Comparison of ENCODE assay signal across 11 cellular contexts in the genomic region with DNA sequence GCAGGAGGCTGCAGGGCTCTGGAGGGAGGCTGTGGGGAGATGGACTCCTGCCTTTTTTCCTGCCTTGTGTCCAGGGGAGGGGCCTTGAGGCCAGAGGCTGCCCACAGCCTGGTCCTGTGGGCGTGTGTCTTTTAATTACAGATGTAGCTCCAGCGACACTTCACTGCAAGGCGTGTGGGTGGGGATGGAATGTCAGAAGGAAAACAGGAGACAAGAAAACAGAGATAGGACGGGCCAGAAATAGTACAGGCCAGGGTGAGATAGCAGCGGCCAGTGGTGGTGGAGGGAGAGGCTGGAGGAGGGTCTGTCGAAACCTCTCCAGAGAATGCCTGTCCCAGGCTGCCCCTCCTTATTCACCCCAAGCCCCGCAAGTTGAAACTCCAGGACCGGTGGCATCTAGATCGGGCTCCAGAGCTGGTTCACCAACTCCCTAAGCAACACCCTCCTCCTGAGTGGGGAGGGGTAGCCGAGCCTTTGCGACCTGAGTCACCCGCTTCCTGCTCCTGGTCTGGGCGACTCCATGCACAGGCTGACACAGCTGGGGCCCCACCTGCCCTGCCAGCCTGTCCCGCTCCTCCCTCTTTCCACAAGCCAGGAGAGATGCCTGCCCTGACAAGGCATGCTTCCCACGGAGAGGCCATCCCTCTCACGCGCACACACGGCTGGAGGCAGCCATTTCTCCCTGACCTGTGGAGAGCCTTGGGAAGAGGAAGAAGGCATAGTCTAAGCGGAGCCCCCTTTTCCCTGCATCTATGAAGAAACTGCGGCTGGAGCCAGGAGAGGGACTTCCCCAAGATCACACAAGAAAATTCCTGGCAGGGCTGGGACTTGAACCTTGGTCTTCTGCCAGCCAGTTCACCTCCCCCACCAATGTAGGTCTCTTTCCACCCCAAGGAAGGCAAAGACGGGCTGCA. TPM values are rescaled to one million over a fixed set of nuclear protein-coding genes. Genes with fewer than 3 reads are reported as not detected.
A peak's percentile ranks its signal among the peaks of the same experiment; 100 is the strongest.
DNase-seq lines count a peak whose midpoint lies in the region; ATAC-seq, FAIRE-seq and TF ChIP-seq lines count a peak whose summit lies in the region.
"Had no signal": no experiment of that assay in that cellular context is flagged by ENCODE, and none has a peak within 500 bp of the region (broad histone marks: within the 10 kb centered on the region; RNA-seq: fewer than 3 reads in every experiment).

No MANE protein-coding gene starts in this region.

- no peaks in the 10 kb centered on the region for H3K9me3 Mint-ChIP-seq in astrocyte (ENCODE audit: unreplicated experiment)
- no peaks in the 10 kb centered on the region for H3K9me3 Mint-ChIP-seq in naive thymus-derived CD8-positive, alpha-beta T cell
- H3K9me3 Mint-ChIP-seq: activated B cell treated with CpG ODN at 0.5 μM for 24 hours had no signal

- POLR2A ChIA-PET in naive thymus-derived CD8-positive, alpha-beta T cell (lab: Charles Lee) = no interaction called here

- peak overlapping the region; percentile 75 for H3K4me2 ChIP-seq in astrocyte (ENCODE audit: low read length)

- TF ChIP-seq CTCF in astrocyte (IDR thresholded peaks at IDR 0.05; ENCODE audit: insufficient read depth, low read depth, low read length) = no peak
- TF ChIP-seq CTCF in kidney (IDR thresholded peaks at IDR 0.05; ENCODE audit: borderline replicate concordance, extremely low read depth, insufficient read depth) = no peak
- no peak for TF ChIP-seq CTCF in transverse colon (IDR thresholded peaks at IDR 0.05)

- H3K9me3 ChIP-seq in astrocyte (ENCODE audit: insufficient read depth, low read depth, low read length) = no peaks in the 10 kb centered on the region
- no peaks in the 10 kb centered on the region for H3K9me3 ChIP-seq in kidney (ENCODE audit: control insufficient read depth in 1 of 2, low read length in 2 of 2)
- H3K9me3 ChIP-seq in transverse colon = no peaks in the 10 kb centered on the region

- no peak for TF ChIP-seq EP300 in transverse colon (IDR thresholded peaks at IDR 0.05; ENCODE audit: low read depth)

- peak; percentile 65 for TF ChIP-seq POLR2A in transverse colon (IDR thresholded peaks at IDR 0.05)

- ATAC-seq in HG02840 (IDR thresholded peaks at IDR 0.05; ENCODE audit: low FRiP score, unreplicated experiment) = no peak
- ATAC-seq in naive thymus-derived CD8-positive, alpha-beta T cell = no peak

- no peaks in the 10 kb centered on the region for H3K36me3 Mint-ChIP-seq in astrocyte (ENCODE audit: low read depth, unreplicated experiment)
- H3K36me3 Mint-ChIP-seq in naive thymus-derived CD8-positive, alpha-beta T cell = no peaks in the 10 kb centered on the region

- WGBS in transverse colon (ENCODE audit: low coverage in 1 of 2), 2 donors = 33 to 40% methylated on average over 2 to 21 of the region's 21 CpGs

- intact Hi-C loops in kidney (cut with DNase I) (no loop called here), transverse colon (cut with DNase I; ENCODE audit: low total_unique reads) (no loop called here)

- peaks cover 38% of the 10 kb centered on the region for H3K4me1 Mint-ChIP-seq in astrocyte (ENCODE audit: low read depth, unreplicated experiment)
- H3K4me1 Mint-ChIP-seq in naive thymus-derived CD8-positive, alpha-beta T cell = peaks cover 6 to 21% (median 14%) of the 10 kb centered on the region in 4 donors

- peaks cover 19% of the 10 kb centered on the region for H3K4me1 ChIP-seq in astrocyte (ENCODE audit: insufficient read depth, low read length)
- H3K4me1 ChIP-seq in kidney (ENCODE audit: control insufficient read depth in 1 of 2, insufficient read depth in 1 of 2, low read depth in 1 of 2, low read length in 2 of 2) = peaks cover 17 to 31% of the 10 kb centered on the region in 2 donors
- H3K4me1 ChIP-seq in transverse colon = peaks cover 15 to 33% (median 22%) of the 10 kb centered on the region in 4 donors

- peak overlapping the region; percentile 96 for H3K27ac Mint-ChIP-seq in astrocyte (ENCODE audit: unreplicated experiment)
- H3K27ac Mint-ChIP-seq in naive thymus-derived CD8-positive, alpha-beta T cell = no peak overlapping the region
- H3K27ac Mint-ChIP-seq: activated B cell treated with CpG ODN at 0.5 μM for 24 hours had no signal

- H4K20me1 ChIP-seq in astrocyte (ENCODE audit: insufficient read depth, low read length) = no peaks in the 10 kb centered on the region

- DNase-seq in DMS153 (lab: John Stamatoyannopoulos, UW) (peak; percentile 16), DMS153 treated with DMSO at 0.1 percent for 48 hours (lab: John Stamatoyannopoulos, UW; ENCODE audit: unreplicated experiment) (no peak), astrocyte (ENCODE audit: low read depth) (peak; percentile 66), kidney (peak; percentile 94), transverse colon (peak; percentile 81)
- no peak for DNase-seq in naive thymus-derived CD8-positive, alpha-beta T cell
- no peak for DNase-seq in stimulated activated CD4-positive, alpha-beta T cell treated with anti-CD3 and anti-CD28 coated beads, Interleukin-2, amount 100 ng/mL, for 48 hours
- DNase-seq: activated B cell treated with CpG ODN at 0.5 μM for 24 hours had no signal

- in situ Hi-C loops in transverse colon (cut with MboI; ENCODE audit: low pct_ligation_motif_present in 1 of 4, low pct_unique_long_range_greater_than_20kb in 1 of 4, low sequenced_read_pairs in 3 of 4) = no loop called here

- H3K4me3 Mint-ChIP-seq in astrocyte (ENCODE audit: unreplicated experiment) = peak overlapping the region; percentile 54
- H3K4me3 Mint-ChIP-seq in naive thymus-derived CD8-positive, alpha-beta T cell = no peak overlapping the region
- H3K4me3 Mint-ChIP-seq: activated B cell treated with CpG ODN at 0.5 μM for 24 hours had no signal

- peak overlapping the region; percentile 43 for H3K27ac ChIP-seq in astrocyte (ENCODE audit: low read depth, low read length)
- H3K27ac ChIP-seq in kidney (ENCODE audit: low read depth in 2 of 2, low read length in 2 of 2) = peak overlapping the region; percentile 90 to 96
- H3K27ac ChIP-seq in transverse colon = peak overlapping the region; percentile 76 to 82 (median 81)

- H3K9ac ChIP-seq in astrocyte (ENCODE audit: low read length) = peak overlapping the region; percentile 34
- peak overlapping the region in 1 of 2 donors; percentile 38 for H3K9ac ChIP-seq in kidney (ENCODE audit: low read length in 2 of 2)

- H3K36me3 ChIP-seq in astrocyte (ENCODE audit: insufficient read depth, low read length) (no peaks in the 10 kb centered on the region), kidney (ENCODE audit: control insufficient read depth in 1 of 2, insufficient read depth in 2 of 2, low read length in 2 of 2) (no peaks in the 10 kb centered on the region), transverse colon (no peaks in the 10 kb centered on the region)

- H3K79me2 ChIP-seq in astrocyte (ENCODE audit: insufficient read depth, low read length) = no peaks in the 10 kb centered on the region

- FAIRE-seq in astrocyte (lab: Jason Lieb, UNC) (no peak), kidney (lab: Jason Lieb, UNC) (no peak)
- FAIRE-seq: A204.1 had no signal

- no peaks in the 10 kb centered on the region for H3K27me3 ChIP-seq in astrocyte (ENCODE audit: insufficient read depth, low read length)
- H3K27me3 ChIP-seq in transverse colon = no peaks in the 10 kb centered on the region

- H3K4me3 ChIP-seq in astrocyte (ENCODE audit: insufficient read depth, low read depth, low read length) = no peak overlapping the region
- peak overlapping the region in 1 of 2 donors; percentile 22 for H3K4me3 ChIP-seq in kidney (ENCODE audit: low read length in 2 of 2)
- peak overlapping the region in 1 of 4 donors; percentile 1 for H3K4me3 ChIP-seq in transverse colon

- H2AFZ ChIP-seq in astrocyte (ENCODE audit: low read depth, low read length) = peak overlapping the region; percentile 78

- H3K27me3 Mint-ChIP-seq in astrocyte (ENCODE audit: low read depth, unreplicated experiment) = no peaks in the 10 kb centered on the region
- H3K27me3 Mint-ChIP-seq in naive thymus-derived CD8-positive, alpha-beta T cell = no peaks in the 10 kb centered on the region
- H3K27me3 Mint-ChIP-seq: activated B cell treated with CpG ODN at 0.5 μM for 24 hours had no signal

RNA-seq across cellular contexts. Expression of a gene that starts 6.6 kb away (rescaled TPM):
- total RNA-seq in astrocyte = 236 TPM in 2 replicates
- total RNA-seq in kidney = 223 TPM
- 148 TPM for polyA plus RNA-seq in kidney (ENCODE audit: insufficient read depth, low read depth, low replicate concordance)
- total RNA-seq in transverse colon = 100 to 1,000 TPM; 396 to 595 (median 513) TPM
- total RNA-seq in naive thymus-derived CD8-positive, alpha-beta T cell = 1 to 10 TPM; 4.0 to 4.7 TPM
- under 1 TPM; 0.14 to 0.55 (median 0.30) TPM for polyA plus RNA-seq in naive thymus-derived CD8-positive, alpha-beta T cell

RNA-seq across cellular contexts. Expression of a gene that starts 18.7 kb away (rescaled TPM):
- total RNA-seq in astrocyte (81.5 and 110 TPM in 2 replicates), kidney (13.6 TPM), transverse colon (10 to 100 TPM; 18.7 to 39.6 (median 22.5) TPM)
- polyA plus RNA-seq in kidney (ENCODE audit: insufficient read depth, low read depth, low replicate concordance) = 13.7 TPM
- 1 to 10 TPM; 4.4 to 6.0 TPM for total RNA-seq in naive thymus-derived CD8-positive, alpha-beta T cell
- polyA plus RNA-seq in naive thymus-derived CD8-positive, alpha-beta T cell = 1 to 10 TPM; 4.0 to 6.2 (median 5.8) TPM

RNA-seq across cellular contexts. Expression of a gene that starts 19.7 kb away (rescaled TPM):
- total RNA-seq in astrocyte (446 and 584 TPM in 2 replicates), kidney (38.3 TPM), transverse colon (10 to 100 TPM in 3 of 4 donors, 1 to 10 TPM in 1; 7.1 to 61.1 (median 12.6) TPM)
- 19.6 TPM for polyA plus RNA-seq in kidney (ENCODE audit: insufficient read depth, low read depth, low replicate concordance)
- total RNA-seq in naive thymus-derived CD8-positive, alpha-beta T cell = not detected
- polyA plus RNA-seq in naive thymus-derived CD8-positive, alpha-beta T cell = not detected

RNA-seq across cellular contexts. Expression of a gene that starts 42.9 kb away (rescaled TPM):
- total RNA-seq in astrocyte (47.4 and 56.1 TPM in 2 replicates), kidney (44.0 TPM), transverse colon (10 to 100 TPM in 3 of 4 donors, 1 to 10 TPM in 1; 10.0 to 30.8 (median 24.6) TPM)
- 88.0 TPM for polyA plus RNA-seq in kidney (ENCODE audit: insufficient read depth, low read depth, low replicate concordance)
- total RNA-seq in naive thymus-derived CD8-positive, alpha-beta T cell = 10 to 100 TPM; 51.3 to 54.0 TPM
- 10 to 100 TPM; 38.4 to 64.7 (median 41.5) TPM for polyA plus RNA-seq in naive thymus-derived CD8-positive, alpha-beta T cell

RNA-seq across cellular contexts. Expression of a gene that starts 44.5 kb away (rescaled TPM):
- total RNA-seq in astrocyte (not detected in 2 replicates), kidney (0.28 TPM), transverse colon (under 1 TPM in 1 of 4 donors, not detected in 3; 0.32 TPM)
- polyA plus RNA-seq in kidney (ENCODE audit: insufficient read depth, low read depth, low replicate concordance) = not detected
- not detected for total RNA-seq in naive thymus-derived CD8-positive, alpha-beta T cell
- under 1 TPM in 1 of 3 donors, not detected in 2; 0.09 TPM for polyA plus RNA-seq in naive thymus-derived CD8-positive, alpha-beta T cell
- total RNA-seq: activated B cell treated with CpG ODN at 0.5 μM for 24 hours, kidney epithelial cell had no signal

Comparison
In these comparisons a context has a peak if more than half of its experiments do, and no peak if none do; other contexts are left out.
1. DNase-seq: peak in DMS153 (single experiment), astrocyte (single experiment), kidney (single experiment) and transverse colon (single experiment); none in DMS153 treated with DMSO at 0.1 percent for 48 hours (single experiment), naive thymus-derived CD8-positive, alpha-beta T cell (0 of 10) and stimulated activated CD4-positive, alpha-beta T cell treated with anti-CD3 and anti-CD28 coated beads, Interleukin-2, amount 100 ng/mL, for 48 hours (0 of 2).
2. H3K27ac ChIP-seq: peak in every context shown above with its lines; median percentile 93 in kidney; 81 in transverse colon; 43 in astrocyte.
3. RNA of a gene that starts 6.6 kb away (total RNA-seq): 396 to 595 TPM in transverse colon, 236 TPM in astrocyte and 223 TPM in kidney (single experiment); 4.0 to 4.7 TPM in naive thymus-derived CD8-positive, alpha-beta T cell; every median in the first group is over 10 times any median in the second.
4. RNA of a gene that starts 19.7 kb away (total RNA-seq): 446 to 584 TPM in astrocyte, 38.3 TPM in kidney (single experiment) and 7.1 to 61.1 TPM in transverse colon; not detected in naive thymus-derived CD8-positive, alpha-beta T cell; every median in the first group is over 4 times any median in the second.